ENCODE assay signal across 1 cellular context in genomic region chr2:48250943-48251342, GRCh38.
TF ChIP-seq lines count a peak whose summit lies in the region.

No MANE protein-coding gene starts in this region.

TF ChIP-seq in HepG2, 621 proteins besides CTCF, POLR2A, EP300 and RAD21 (continued from another document and continues in another):
- TF ChIP-seq, protein P1, sequence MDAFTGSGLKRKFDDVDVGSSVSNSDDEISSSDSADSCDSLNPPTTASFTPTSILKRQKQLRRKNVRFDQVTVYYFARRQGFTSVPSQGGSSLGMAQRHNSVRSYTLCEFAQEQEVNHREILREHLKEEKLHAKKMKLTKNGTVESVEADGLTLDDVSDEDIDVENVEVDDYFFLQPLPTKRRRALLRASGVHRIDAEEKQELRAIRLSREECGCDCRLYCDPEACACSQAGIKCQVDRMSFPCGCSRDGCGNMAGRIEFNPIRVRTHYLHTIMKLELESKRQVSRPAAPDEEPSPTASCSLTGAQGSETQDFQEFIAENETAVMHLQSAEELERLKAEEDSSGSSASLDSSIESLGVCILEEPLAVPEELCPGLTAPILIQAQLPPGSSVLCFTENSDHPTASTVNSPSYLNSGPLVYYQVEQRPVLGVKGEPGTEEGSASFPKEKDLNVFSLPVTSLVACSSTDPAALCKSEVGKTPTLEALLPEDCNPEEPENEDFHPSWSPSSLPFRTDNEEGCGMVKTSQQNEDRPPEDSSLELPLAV (CRISPR knock-in tag; conservative IDR thresholded peaks at IDR 0.05; ENCODE audit: low read depth), result no peak
- TF ChIP-seq FOXA3 (CRISPR knock-in tag; IDR thresholded peaks at IDR 0.05) (peak; percentile 52; the same call in 1 of the 2 replicates), KDM6A (CRISPR knock-in tag; IDR thresholded peaks at IDR 0.05; ENCODE audit: low read depth) (peak; percentile 35; the same call in 1 of the 2 replicates), PITX1 (CRISPR knock-in tag; IDR thresholded peaks at IDR 0.05) (peak; percentile 49; the same call in 1 of the 2 replicates), NR2F2 (IDR thresholded peaks at IDR 0.05; ENCODE audit: borderline replicate concordance, low read depth) (no peak), MED13 (CRISPR knock-in tag; IDR thresholded peaks at IDR 0.05) (peak; percentile 72; the same call in 1 of the 2 replicates), YEATS4 (CRISPR knock-in tag; IDR thresholded peaks at IDR 0.05; ENCODE audit: borderline replicate concordance) (no peak), BHLHE40 (IDR thresholded peaks at IDR 0.05; ENCODE audit: low read length) (no peak), ATF7 (IDR thresholded peaks at IDR 0.05) (no peak), ATF7 (CRISPR knock-in tag; IDR thresholded peaks at IDR 0.05) (no peak), ZNF646 (CRISPR knock-in tag; IDR thresholded peaks at IDR 0.05) (no peak), MAZ (IDR thresholded peaks at IDR 0.05; ENCODE audit: borderline replicate concordance, low read depth, low read length) (no peak), MAZ (CRISPR knock-in tag; IDR thresholded peaks at IDR 0.05; ENCODE audit: low read depth) (no peak), ARNTL (CRISPR knock-in tag; IDR thresholded peaks at IDR 0.05) (no peak), ZNF768 (CRISPR knock-in tag; IDR thresholded peaks at IDR 0.05) (no peak), MLX (CRISPR knock-in tag; IDR thresholded peaks at IDR 0.05) (0 out of 2 replicates have a peak, but pooled peaks have one; percentile 47), ZNF510 (CRISPR knock-in tag; IDR thresholded peaks at IDR 0.05; ENCODE audit: low read depth) (no peak), E2F5 (CRISPR knock-in tag; conservative IDR thresholded peaks at IDR 0.05) (no peak), NCOA1 (CRISPR knock-in tag; IDR thresholded peaks at IDR 0.05) (peak; percentile 1; the same call in 1 of the 2 replicates), TFDP1 (CRISPR knock-in tag; IDR thresholded peaks at IDR 0.05; ENCODE audit: borderline replicate concordance) (no peak), ZNF335 (CRISPR knock-in tag; IDR thresholded peaks at IDR 0.05) (no peak), CREM (IDR thresholded peaks at IDR 0.05) (peak; percentile 59; the same call in 1 of the 2 replicates), CREM (CRISPR knock-in tag; IDR thresholded peaks at IDR 0.05) (no peak), ATM (IDR thresholded peaks at IDR 0.05; ENCODE audit: borderline replicate concordance) (0 out of 2 replicates have a peak, but pooled peaks have one; percentile 13), PCBP1 (IDR thresholded peaks at IDR 0.05; ENCODE audit: borderline replicate concordance, low read depth, low read length) (no peak)
- TF ChIP-seq, protein P2, sequence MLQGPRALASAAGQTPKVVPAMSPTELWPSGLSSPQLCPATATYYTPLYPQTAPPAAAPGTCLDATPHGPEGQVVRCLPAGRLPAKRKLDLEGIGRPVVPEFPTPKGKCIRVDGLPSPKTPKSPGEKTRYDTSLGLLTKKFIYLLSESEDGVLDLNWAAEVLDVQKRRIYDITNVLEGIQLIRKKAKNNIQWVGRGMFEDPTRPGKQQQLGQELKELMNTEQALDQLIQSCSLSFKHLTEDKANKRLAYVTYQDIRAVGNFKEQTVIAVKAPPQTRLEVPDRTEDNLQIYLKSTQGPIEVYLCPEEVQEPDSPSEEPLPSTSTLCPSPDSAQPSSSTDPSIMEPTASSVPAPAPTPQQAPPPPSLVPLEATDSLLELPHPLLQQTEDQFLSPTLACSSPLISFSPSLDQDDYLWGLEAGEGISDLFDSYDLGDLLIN (CRISPR knock-in tag; IDR thresholded peaks at IDR 0.05; ENCODE audit: borderline replicate concordance), result no peak
- TF ChIP-seq, protein P3, sequence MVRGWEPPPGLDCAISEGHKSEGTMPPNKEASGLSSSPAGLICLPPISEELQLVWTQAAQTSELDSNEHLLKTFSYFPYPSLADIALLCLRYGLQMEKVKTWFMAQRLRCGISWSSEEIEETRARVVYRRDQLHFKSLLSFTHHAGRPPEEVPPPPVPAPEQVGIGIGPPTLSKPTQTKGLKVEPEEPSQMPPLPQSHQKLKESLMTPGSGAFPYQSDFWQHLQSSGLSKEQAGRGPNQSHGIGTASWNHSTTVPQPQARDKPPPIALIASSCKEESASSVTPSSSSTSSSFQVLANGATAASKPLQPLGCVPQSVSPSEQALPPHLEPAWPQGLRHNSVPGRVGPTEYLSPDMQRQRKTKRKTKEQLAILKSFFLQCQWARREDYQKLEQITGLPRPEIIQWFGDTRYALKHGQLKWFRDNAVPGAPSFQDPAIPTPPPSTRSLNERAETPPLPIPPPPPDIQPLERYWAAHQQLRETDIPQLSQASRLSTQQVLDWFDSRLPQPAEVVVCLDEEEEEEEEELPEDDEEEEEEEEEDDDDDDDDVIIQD (CRISPR knock-in tag; IDR thresholded peaks at IDR 0.05; ENCODE audit: low read depth), result 0 out of 2 replicates have a peak, but pooled peaks have one; percentile 32
- TF ChIP-seq, protein P4, sequence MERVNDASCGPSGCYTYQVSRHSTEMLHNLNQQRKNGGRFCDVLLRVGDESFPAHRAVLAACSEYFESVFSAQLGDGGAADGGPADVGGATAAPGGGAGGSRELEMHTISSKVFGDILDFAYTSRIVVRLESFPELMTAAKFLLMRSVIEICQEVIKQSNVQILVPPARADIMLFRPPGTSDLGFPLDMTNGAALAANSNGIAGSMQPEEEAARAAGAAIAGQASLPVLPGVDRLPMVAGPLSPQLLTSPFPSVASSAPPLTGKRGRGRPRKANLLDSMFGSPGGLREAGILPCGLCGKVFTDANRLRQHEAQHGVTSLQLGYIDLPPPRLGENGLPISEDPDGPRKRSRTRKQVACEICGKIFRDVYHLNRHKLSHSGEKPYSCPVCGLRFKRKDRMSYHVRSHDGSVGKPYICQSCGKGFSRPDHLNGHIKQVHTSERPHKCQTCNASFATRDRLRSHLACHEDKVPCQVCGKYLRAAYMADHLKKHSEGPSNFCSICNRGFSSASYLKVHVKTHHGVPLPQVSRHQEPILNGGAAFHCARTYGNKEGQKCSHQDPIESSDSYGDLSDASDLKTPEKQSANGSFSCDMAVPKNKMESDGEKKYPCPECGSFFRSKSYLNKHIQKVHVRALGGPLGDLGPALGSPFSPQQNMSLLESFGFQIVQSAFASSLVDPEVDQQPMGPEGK (CRISPR knock-in tag; IDR thresholded peaks at IDR 0.05), result peak; percentile 58; the same call in 1 of the 2 replicates
- TF ChIP-seq, protein P5, sequence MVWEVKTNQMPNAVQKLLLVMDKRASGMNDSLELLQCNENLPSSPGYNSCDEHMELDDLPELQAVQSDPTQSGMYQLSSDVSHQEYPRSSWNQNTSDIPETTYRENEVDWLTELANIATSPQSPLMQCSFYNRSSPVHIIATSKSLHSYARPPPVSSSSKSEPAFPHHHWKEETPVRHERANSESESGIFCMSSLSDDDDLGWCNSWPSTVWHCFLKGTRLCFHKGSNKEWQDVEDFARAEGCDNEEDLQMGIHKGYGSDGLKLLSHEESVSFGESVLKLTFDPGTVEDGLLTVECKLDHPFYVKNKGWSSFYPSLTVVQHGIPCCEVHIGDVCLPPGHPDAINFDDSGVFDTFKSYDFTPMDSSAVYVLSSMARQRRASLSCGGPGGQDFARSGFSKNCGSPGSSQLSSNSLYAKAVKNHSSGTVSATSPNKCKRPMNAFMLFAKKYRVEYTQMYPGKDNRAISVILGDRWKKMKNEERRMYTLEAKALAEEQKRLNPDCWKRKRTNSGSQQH (CRISPR knock-in tag; IDR thresholded peaks at IDR 0.05; ENCODE audit: low read depth), result peak; percentile 36; the same call in 1 of the 2 replicates
- TF ChIP-seq, protein P6, sequence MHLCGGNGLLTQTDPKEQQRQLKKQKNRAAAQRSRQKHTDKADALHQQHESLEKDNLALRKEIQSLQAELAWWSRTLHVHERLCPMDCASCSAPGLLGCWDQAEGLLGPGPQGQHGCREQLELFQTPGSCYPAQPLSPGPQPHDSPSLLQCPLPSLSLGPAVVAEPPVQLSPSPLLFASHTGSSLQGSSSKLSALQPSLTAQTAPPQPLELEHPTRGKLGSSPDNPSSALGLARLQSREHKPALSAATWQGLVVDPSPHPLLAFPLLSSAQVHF (CRISPR knock-in tag; IDR thresholded peaks at IDR 0.05), result no peak
- TF ChIP-seq, protein P7, sequence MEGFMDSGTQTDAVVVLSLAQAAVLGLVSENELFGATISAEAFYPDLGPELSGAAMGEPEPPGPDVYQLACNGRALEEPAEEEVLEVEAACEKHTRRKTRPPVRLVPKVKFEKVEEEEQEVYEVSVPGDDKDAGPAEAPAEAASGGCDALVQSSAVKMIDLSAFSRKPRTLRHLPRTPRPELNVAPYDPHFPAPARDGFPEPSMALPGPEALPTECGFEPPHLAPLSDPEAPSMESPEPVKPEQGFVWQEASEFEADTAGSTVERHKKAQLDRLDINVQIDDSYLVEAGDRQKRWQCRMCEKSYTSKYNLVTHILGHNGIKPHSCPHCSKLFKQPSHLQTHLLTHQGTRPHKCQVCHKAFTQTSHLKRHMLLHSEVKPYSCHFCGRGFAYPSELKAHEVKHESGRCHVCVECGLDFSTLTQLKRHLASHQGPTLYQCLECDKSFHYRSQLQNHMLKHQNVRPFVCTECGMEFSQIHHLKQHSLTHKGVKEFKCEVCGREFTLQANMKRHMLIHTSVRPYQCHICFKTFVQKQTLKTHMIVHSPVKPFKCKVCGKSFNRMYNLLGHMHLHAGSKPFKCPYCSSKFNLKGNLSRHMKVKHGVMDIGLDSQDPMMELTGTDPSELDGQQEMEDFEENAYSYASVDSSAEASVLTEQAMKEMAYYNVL (CRISPR knock-in tag; IDR thresholded peaks at IDR 0.05; ENCODE audit: borderline replicate concordance), result peak; percentile 8; the same call in 1 of the 2 replicates
- TF ChIP-seq, protein P8, sequence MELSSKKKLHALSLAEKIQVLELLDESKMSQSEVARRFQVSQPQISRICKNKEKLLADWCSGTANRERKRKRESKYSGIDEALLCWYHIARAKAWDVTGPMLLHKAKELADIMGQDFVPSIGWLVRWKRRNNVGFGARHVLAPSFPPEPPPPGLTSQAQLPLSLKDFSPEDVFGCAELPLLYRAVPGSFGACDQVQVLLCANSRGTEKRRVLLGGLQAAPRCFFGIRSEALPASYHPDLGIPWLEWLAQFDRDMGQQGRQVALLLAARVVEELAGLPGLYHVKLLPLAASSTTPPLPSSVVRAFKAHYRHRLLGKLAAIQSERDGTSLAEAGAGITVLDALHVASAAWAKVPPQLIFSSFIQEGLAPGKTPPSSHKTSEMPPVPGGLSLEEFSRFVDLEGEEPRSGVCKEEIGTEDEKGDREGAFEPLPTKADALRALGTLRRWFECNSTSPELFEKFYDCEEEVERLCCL (CRISPR knock-in tag; IDR thresholded peaks at IDR 0.05; ENCODE audit: borderline replicate concordance), result no peak
